14 cellular contexts compared by ENCODE assay signal in the genomic region with DNA sequence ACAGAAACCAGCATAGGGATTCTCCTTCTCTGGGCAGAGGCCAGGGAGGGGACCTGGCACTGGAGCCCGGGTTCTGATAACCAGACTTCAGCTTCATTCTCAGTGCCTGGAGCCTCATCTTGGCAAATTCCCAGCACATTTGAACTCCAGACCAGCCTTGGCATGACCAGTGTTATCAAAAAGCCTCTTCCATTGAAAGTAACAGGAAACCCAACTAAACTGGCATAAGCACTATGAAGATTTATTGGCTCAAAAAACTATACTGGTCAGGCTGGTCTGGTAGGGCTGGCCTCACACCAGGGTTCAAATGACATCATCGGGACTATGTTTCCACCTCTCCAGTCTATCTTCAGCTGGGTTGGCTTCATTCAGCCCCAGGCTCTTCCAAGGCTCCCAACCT.
"Had no signal": no experiment of that assay in that cellular context is flagged by ENCODE, and none has a peak within 500 bp of the region (broad histone marks: within the 10 kb centered on the region; RNA-seq: fewer than 3 reads in every experiment).

No MANE protein-coding gene starts in this region.

- H3K27ac ChIP-seq: cardiac muscle cell, heart right ventricle, left ventricle myocardium inferior had no signal

- H3K9me3 ChIP-seq: heart right ventricle, left ventricle myocardium inferior had no signal

- DNase-seq: activated CD4-positive, alpha-beta T cell treated with anti-CD3 and anti-CD28 coated beads for 48 hours; activated CD8-positive, alpha-beta memory T cell treated with anti-CD3 and anti-CD28 coated beads, Interleukin-2, amount 50 U/mL, for 48 hours; activated CD8-positive, alpha-beta T cell treated with anti-CD3 and anti-CD28 coated beads, Interleukin-2, amount 10 ng/mL, durations not matched to agents 7 days and 5 days; activated naive CD4-positive, alpha-beta T cell treated with Interleukin-2 at 50 U/mL for 16 hours; islet precursor cell; left ventricle myocardium inferior; mesenchymal stem cell; nephron progenitor cell; stimulated activated CD4-positive, alpha-beta T cell treated with anti-CD3 and anti-CD28 coated beads, Interleukin-15, amount 100 ng/mL, for 24 hours; stimulated activated CD4-positive, alpha-beta T cell treated with anti-CD3 and anti-CD28 coated beads, Interleukin-4, amount 100 ng/mL, for 24 hours; stimulated activated naive CD8-positive, alpha-beta T cell treated with anti-CD3 and anti-CD28 coated beads, Interleukin-15, amount 100 ng/mL, for 72 hours had no signal

- H3K36me3 ChIP-seq: cardiac muscle cell, heart right ventricle, left ventricle myocardium inferior had no signal

- H3K27me3 ChIP-seq: cardiac muscle cell, heart right ventricle had no signal

- ATAC-seq: activated CD8-positive, alpha-beta T cell treated with anti-CD3 and anti-CD28 coated beads, Interleukin-2, amount 10 ng/mL, durations not matched to agents 7 days and 5 days; stimulated activated naive CD8-positive, alpha-beta T cell treated with anti-CD3 and anti-CD28 coated beads, Interleukin-15, amount 100 ng/mL, for 72 hours; WTC11 had no signal

- H3K4me3 ChIP-seq: cardiac muscle cell, heart right ventricle, left ventricle myocardium inferior had no signal
